ENCODE assay signal across 8 cellular contexts in the genomic region with DNA sequence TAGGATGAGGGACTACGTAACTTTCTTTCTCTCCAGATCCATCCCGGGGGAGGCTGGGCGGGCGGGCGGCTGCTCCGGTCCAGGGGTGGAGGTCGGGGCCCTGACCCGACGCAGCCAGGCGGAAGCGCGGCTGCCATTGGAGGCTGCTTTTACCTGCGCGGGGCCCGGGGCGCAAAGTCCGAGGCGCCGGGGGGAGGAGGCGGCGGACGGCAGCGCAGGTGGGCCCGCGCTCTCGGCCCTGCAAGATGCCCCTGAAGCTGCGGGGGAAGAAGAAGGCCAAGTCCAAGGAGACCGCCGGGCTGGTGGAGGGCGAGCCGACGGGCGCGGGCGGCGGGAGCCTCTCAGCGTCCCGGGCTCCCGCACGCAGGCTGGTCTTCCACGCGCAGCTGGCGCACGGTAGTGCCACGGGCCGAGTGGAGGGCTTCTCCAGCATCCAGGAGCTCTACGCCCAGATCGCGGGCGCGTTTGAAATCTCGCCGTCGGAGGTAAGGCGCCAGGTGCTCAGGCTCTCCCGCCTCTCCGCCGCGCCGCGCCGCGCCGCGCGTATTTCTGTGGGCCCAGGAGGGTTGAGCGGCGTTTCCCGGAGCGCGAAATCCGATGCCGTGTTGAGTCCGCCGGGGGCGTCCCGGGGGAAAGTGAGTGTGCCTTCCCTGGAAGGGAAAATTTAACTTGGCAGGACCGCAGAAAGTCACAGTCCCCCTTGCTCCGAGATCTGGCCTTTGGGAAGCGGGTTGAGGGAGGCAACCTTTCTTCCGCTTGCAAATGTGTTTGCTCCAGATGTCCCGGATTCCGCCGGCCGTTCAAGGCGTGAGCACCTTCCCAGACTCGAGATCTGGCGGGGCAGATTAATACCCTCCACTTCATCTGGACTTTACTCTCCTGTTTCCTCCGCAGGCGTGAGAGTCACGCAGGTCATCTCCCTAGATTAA. TPM values are rescaled to one million over a fixed set of nuclear protein-coding genes. Genes with fewer than 3 reads are reported as not detected.
DNase-seq lines count a peak whose midpoint lies in the region; ATAC-seq, FAIRE-seq and TF ChIP-seq lines count a peak whose summit lies in the region.

A gene with protein sequence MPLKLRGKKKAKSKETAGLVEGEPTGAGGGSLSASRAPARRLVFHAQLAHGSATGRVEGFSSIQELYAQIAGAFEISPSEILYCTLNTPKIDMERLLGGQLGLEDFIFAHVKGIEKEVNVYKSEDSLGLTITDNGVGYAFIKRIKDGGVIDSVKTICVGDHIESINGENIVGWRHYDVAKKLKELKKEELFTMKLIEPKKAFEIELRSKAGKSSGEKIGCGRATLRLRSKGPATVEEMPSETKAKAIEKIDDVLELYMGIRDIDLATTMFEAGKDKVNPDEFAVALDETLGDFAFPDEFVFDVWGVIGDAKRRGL (plus strand): TSS at position 117 of the 929 bp plus-strand sequence. CDS start 129 bp downstream, at position 246.

- 2% methylated on average over 34 of the region's 91 CpGs for WGBS in right lobe of liver (ENCODE audit: insufficient coverage, low coverage, low lambda C conversion rate, missing lambda C conversion rate)

- H3K27ac ChIP-seq in RWPE2 (ENCODE audit: poor library complexity, severe bottlenecking) (no peak within 1 kb of the TSS), coronary artery (peak within 1 kb of the TSS; percentile 61 to 75), right lobe of liver (peak within 1 kb of the TSS; percentile 89 to 95 (median 94))

- H3K4me1 ChIP-seq in RWPE2 (ENCODE audit: insufficient read depth, poor library complexity, severe bottlenecking) (no peaks in the 10 kb centered on the region), right lobe of liver (peaks cover 0 to 25% (median 4%) of the 10 kb centered on the region in 4 donors)

- ATAC-seq in RWPE2 (ENCODE audit: low read depth) (peak; percentile 83), right lobe of liver (peak; percentile 77 to 93 (median 89)), HG03280 (IDR thresholded peaks at IDR 0.05; ENCODE audit: unreplicated experiment) (no peak), HG03095 (IDR thresholded peaks at IDR 0.05; ENCODE audit: unreplicated experiment) (no peak)

- no peaks in the 10 kb centered on the region for H3K36me3 ChIP-seq in RWPE2 (ENCODE audit: low read depth)
- H3K36me3 ChIP-seq in right lobe of liver, result no peaks in the 10 kb centered on the region

- no peak for FAIRE-seq in H54 (lab: Jason Lieb, UNC)

- no peaks in the 10 kb centered on the region for H3K9me3 ChIP-seq in RWPE2 (ENCODE audit: severe bottlenecking)
- H3K9me3 ChIP-seq in right lobe of liver, result no peaks in the 10 kb centered on the region

- H3K4me3 ChIP-seq in RWPE2 (ENCODE audit: severe bottlenecking) (peak within 1 kb of the TSS; percentile 30), coronary artery (peak within 1 kb of the TSS; percentile 85), right lobe of liver (peak within 1 kb of the TSS; percentile 68 to 90 (median 85))

- peak; percentile 68 for TF ChIP-seq POLR2A in right lobe of liver (IDR thresholded peaks at IDR 0.05)
- TF ChIP-seq POLR2A in H54 (IDR thresholded peaks at IDR 0.05; ENCODE audit: low read depth, low read length), result no peak

- no peak for TF ChIP-seq CTCF in RWPE2 (IDR thresholded peaks at IDR 0.05; ENCODE audit: poor library complexity, severe bottlenecking)
- TF ChIP-seq CTCF in coronary artery (IDR thresholded peaks at IDR 0.05), result no peak
- no peak for TF ChIP-seq CTCF in right lobe of liver (IDR thresholded peaks at IDR 0.05)

- DNase-seq in GM19238 (ENCODE audit: insufficient read length, low spot score), result peak; percentile 5
- no peak for DNase-seq in RWPE2 (ENCODE audit: low spot score)
- DNase-seq in coronary artery (ENCODE audit: low spot score), result no peak
- peak; percentile 77 to 86 (median 85) for DNase-seq in right lobe of liver
- DNase-seq in stimulated activated CD4-positive, alpha-beta T cell treated with anti-CD3 and anti-CD28 coated beads, TNF-alpha, amount 100 ng/mL, for 48 hours (ENCODE audit: low read depth in 3 of 3), result peak; percentile 12 to 20 (median 13)
- no peak for DNase-seq in H54 (ENCODE audit: insufficient read length, low spot score)

- peaks cover 16% of the 10 kb centered on the region for H3K27me3 ChIP-seq in RWPE2 (ENCODE audit: insufficient read depth, poor library complexity, severe bottlenecking)
- H3K27me3 ChIP-seq in right lobe of liver, result no peaks in the 10 kb centered on the region

- intact Hi-C loops in right lobe of liver (cut with DNase I), result no loop called here

RNA-seq across cellular contexts. Expression of the gene that starts here (rescaled TPM):
- 1 to 10 TPM; 4.7 to 9.8 (median 7.0) TPM for total RNA-seq in right lobe of liver

Comparison
In these comparisons a context has a peak if more than half of its experiments do, and no peak if none do; other contexts are left out.
1. DNase-seq: peak in GM19238 (single experiment), right lobe of liver (3 of 3) and stimulated activated CD4-positive, alpha-beta T cell treated with anti-CD3 and anti-CD28 coated beads, TNF-alpha, amount 100 ng/mL, for 48 hours (3 of 3); none in RWPE2 (single experiment), coronary artery (single experiment) and H54 (single experiment).
2. ATAC-seq: peak in RWPE2 (single experiment) and right lobe of liver (4 of 4); none in HG03280 (single experiment) and HG03095 (single experiment).
3. H3K4me3 ChIP-seq: peak in every context shown above with its lines; median percentile 85 in coronary artery; 85 in right lobe of liver; 30 in RWPE2.